ENCODE assay signal across 8 cellular contexts in the genomic region with DNA sequence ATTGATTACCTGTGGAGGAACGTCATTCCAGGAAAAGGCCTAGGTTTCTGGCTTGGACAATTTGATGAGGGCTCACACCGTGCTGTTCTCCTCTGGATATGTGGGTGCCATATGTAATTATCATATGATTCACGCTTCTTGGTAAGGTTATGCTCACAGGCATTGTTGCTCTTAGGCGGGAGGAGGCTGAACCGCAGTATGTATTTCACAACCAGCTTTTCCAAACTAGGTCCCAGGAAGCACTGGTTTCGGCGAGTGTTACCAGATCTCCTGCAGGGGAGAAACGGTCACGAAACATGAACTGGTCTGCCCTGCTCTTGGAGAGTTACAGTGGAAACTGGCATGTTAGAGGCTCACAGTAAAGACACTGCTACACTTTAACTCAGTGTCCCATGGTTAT. TPM values are rescaled to one million over a fixed set of nuclear protein-coding genes. Genes with fewer than 3 reads are reported as not detected.
DNase-seq lines count a peak whose midpoint lies in the region; ATAC-seq and TF ChIP-seq lines count a peak whose summit lies in the region.

No MANE protein-coding gene starts in this region.

- no peaks in the 10 kb centered on the region for H3K9me3 ChIP-seq in CD8-positive, alpha-beta T cell (ENCODE audit: low read length)
- H3K9me3 ChIP-seq in PC-3 (ENCODE audit: low read length) = no peaks in the 10 kb centered on the region
- H3K9me3 ChIP-seq in esophagus (ENCODE audit: control insufficient read depth in 2 of 2, insufficient read depth in 1 of 2, low read depth in 1 of 2, low read length in 1 of 2) = no peaks in the 10 kb centered on the region
- H3K9me3 ChIP-seq in ovary = no peaks in the 10 kb centered on the region

- CTCF ChIA-PET in CD8-positive, alpha-beta T cell (lab: Charles Lee) = interaction anchor here (0.6 to 3.4 kb wide), 19 partner anchors 10 to 307 kb away, joined by 3 to 18 read pairs (median 5); a partner anchor contains a TSS
- CTCF ChIA-PET in PC-3 (lab: Charles Lee) = interaction anchor here (0.5 to 1.8 kb wide), 20 partner anchors 16 to 781 kb away, joined by 3 to 18 read pairs (median 5); no protein-coding TSS in a partner anchor

- peak overlapping the region; percentile 63 for H3K4me3 ChIP-seq in CD8-positive, alpha-beta T cell (ENCODE audit: low read depth, low read length)
- peak overlapping the region; percentile 61 for H3K4me3 ChIP-seq in PC-3 (ENCODE audit: low read length)
- H3K4me3 ChIP-seq in esophagus (ENCODE audit: low read depth in 1 of 2, low read length in 2 of 2) = peak overlapping the region in 1 of 2 donors; percentile 26
- peak overlapping the region; percentile 19 for H3K4me3 ChIP-seq in ovary

- H3K4me3 Mint-ChIP-seq in CD8-positive, alpha-beta T cell = peak overlapping the region; percentile 80

- H3K27ac ChIP-seq in CD8-positive, alpha-beta T cell (ENCODE audit: low read depth, low read length) = peak overlapping the region; percentile 33
- H3K27ac ChIP-seq in PC-3 (ENCODE audit: low read length) (no peak overlapping the region), esophagus (ENCODE audit: low read depth in 2 of 2, low read length in 1 of 2) (peak overlapping the region; percentile 80 to 83), ovary (no peak overlapping the region)

- no peaks in the 10 kb centered on the region for H3K36me3 ChIP-seq in CD8-positive, alpha-beta T cell (ENCODE audit: insufficient read depth, low read length)
- H3K36me3 ChIP-seq in PC-3 (ENCODE audit: low read depth, low read length) (no peaks in the 10 kb centered on the region), esophagus (ENCODE audit: control insufficient read depth in 2 of 2, insufficient read depth in 2 of 2, low read length in 1 of 2) (no peaks in the 10 kb centered on the region), ovary (no peaks in the 10 kb centered on the region)

- H3K79me2 ChIP-seq in PC-3 (ENCODE audit: low read length) = no peaks in the 10 kb centered on the region

- peak overlapping the region; percentile 80 for H3K27ac Mint-ChIP-seq in CD8-positive, alpha-beta T cell

- 67 to 80% methylated on average over 9 of the region's 9 CpGs for WGBS in esophagus, 2 donors
- WGBS in ovary, 3 donors = 78 to 89% (median 89%) methylated on average over 9 of the region's 9 CpGs

- peaks cover 18% of the 10 kb centered on the region for H3K4me1 Mint-ChIP-seq in CD8-positive, alpha-beta T cell (ENCODE audit: low read depth)

- DNase-seq in CD8-positive, alpha-beta T cell = no peak
- no peak for DNase-seq in PC-3
- DNase-seq in ovary = no peak
- no peak for DNase-seq in NCI-H128 (lab: John Stamatoyannopoulos, UW; ENCODE audit: unreplicated experiment)
- no peak for DNase-seq in HPDE6-E6E7 (ENCODE audit: extremely low spot score)
- DNase-seq in SK-N-DZ (ENCODE audit: low spot score) = no peak

- ATAC-seq in CD8-positive, alpha-beta T cell = no peak
- no peak for ATAC-seq in PC-3
- ATAC-seq in HG03460 (IDR thresholded peaks at IDR 0.05; ENCODE audit: unreplicated experiment) = no peak

- peaks cover 6% of the 10 kb centered on the region for H3K4me1 ChIP-seq in CD8-positive, alpha-beta T cell (ENCODE audit: insufficient read depth, low read length)
- H3K4me1 ChIP-seq in PC-3 (ENCODE audit: insufficient read depth, low read length) = peaks cover 26% of the 10 kb centered on the region
- H3K4me1 ChIP-seq in esophagus (ENCODE audit: control insufficient read depth in 2 of 2, insufficient read depth in 2 of 2, low read length in 1 of 2) = peaks cover 0 to 6% of the 10 kb centered on the region in 2 donors
- peaks cover 8% of the 10 kb centered on the region for H3K4me1 ChIP-seq in ovary (ENCODE audit: insufficient read depth)

- POLR2A ChIA-PET in CD8-positive, alpha-beta T cell (lab: Charles Lee) = interaction anchor here (1.0 kb wide), 3 partner anchors 84 to 287 kb away, joined by 4 to 8 read pairs (median 6); a partner anchor contains a TSS
- POLR2A ChIA-PET in PC-3 (lab: Charles Lee; ENCODE audit: unreplicated experiment) = interaction anchor here (0.6 to 0.7 kb wide), 3 partner anchors 90 to 173 kb away, joined by 4 to 23 read pairs (median 7); no protein-coding TSS in a partner anchor

- H3K9me2 ChIP-seq in PC-3 (replicated peaks; ENCODE audit: low read length) = no peaks in the 10 kb centered on the region

- 0 out of 2 replicates have a peak overlapping the region, but pooled peaks have one; percentile 5 for H3K9ac ChIP-seq in PC-3 (ENCODE audit: low read length)

- no peaks in the 10 kb centered on the region for H3K27me3 Mint-ChIP-seq in CD8-positive, alpha-beta T cell (ENCODE audit: low read depth)

- H2AFZ ChIP-seq in PC-3 (ENCODE audit: low read length) = peak overlapping the region; percentile 80

- no peaks in the 10 kb centered on the region for H3K27me3 ChIP-seq in CD8-positive, alpha-beta T cell (ENCODE audit: insufficient read depth, low read length)
- H3K27me3 ChIP-seq in PC-3 (ENCODE audit: low read length) (no peaks in the 10 kb centered on the region), esophagus (ENCODE audit: control insufficient read depth in 1 of 2, insufficient read depth in 2 of 2, low read length in 2 of 2) (no peaks in the 10 kb centered on the region), ovary (no peaks in the 10 kb centered on the region)

- TF ChIP-seq EP300 in ovary (IDR thresholded peaks at IDR 0.05) = no peak

- peaks cover 9% of the 10 kb centered on the region for H3K9me3 Mint-ChIP-seq in CD8-positive, alpha-beta T cell

- no peak for TF ChIP-seq POLR2A in ovary (IDR thresholded peaks at IDR 0.05)

- intact Hi-C loops in CD8-positive, alpha-beta T cell (cut with DNase I, micrococcal nuclease) = loop anchor here (2.0 to 10.0 kb wide), 7 partner anchors 106 to 1154 kb away; a partner anchor contains a TSS
- intact Hi-C loops in PC-3 (cut with micrococcal nuclease) (loop anchor here (2.0 kb wide), 2 partner anchors 40 to 100 kb away; no protein-coding TSS in a partner anchor), ovary (cut with DNase I) (loop anchor here in 2 of 4 donors (10.0 kb wide), 1 partner anchor 104 kb away; no protein-coding TSS in a partner anchor)

- peak overlapping the region; percentile 72 for H3K4me2 ChIP-seq in PC-3 (ENCODE audit: low read length)

- no peaks in the 10 kb centered on the region for H3F3A ChIP-seq in PC-3 (ENCODE audit: low read length, unreplicated experiment)

- no peaks in the 10 kb centered on the region for H3K36me3 Mint-ChIP-seq in CD8-positive, alpha-beta T cell

- no peaks in the 10 kb centered on the region for H4K20me1 ChIP-seq in PC-3 (ENCODE audit: low read length)

- no peak for TF ChIP-seq CTCF in CD8-positive, alpha-beta T cell (IDR thresholded peaks at IDR 0.05)
- TF ChIP-seq CTCF in PC-3 (conservative IDR thresholded peaks at IDR 0.05; ENCODE audit: low read depth, low read length) (no peak), ovary (IDR thresholded peaks at IDR 0.05) (no peak)

- no TSS peak for BruUV-seq in PC-3 (replicated peaks; lab: Mats Ljungman, UMichigan)

RNA-seq across cellular contexts. Expression of a gene that starts 0.8 kb away (rescaled TPM):
- total RNA-seq in CD8-positive, alpha-beta T cell = 1 to 10 TPM in 1 of 2 experiments, under 1 TPM in 1; 0.97 to 1.1 TPM
- total RNA-seq in PC-3 (2014; rRNA removed) (8.3 and 10.2 TPM in 2 replicates), ovary (10 to 100 TPM; 11.5 to 23.0 (median 15.6) TPM)
- polyA plus RNA-seq in esophagus (1 to 10 TPM; 2.4 to 7.3 TPM), ovary (10 to 100 TPM in 1 of 2 donors, 1 to 10 TPM in 1; 8.1 to 19.1 TPM)
- 0.12 and 0.25 TPM in 2 replicates for polyA plus RNA-seq in SK-N-DZ (2014; cell fraction: cytosol; rRNA removed)
- 0.16 TPM in 1 of 2 replicates, not detected in the other for polyA plus RNA-seq in SK-N-DZ (2014; cell fraction: nucleus; rRNA removed)

Comparison
In these comparisons a context has a peak if more than half of its experiments do, and no peak if none do; other contexts are left out.
1. H3K27ac ChIP-seq: peak in CD8-positive, alpha-beta T cell (single experiment) and esophagus (2 of 2); none in PC-3 (single experiment) and ovary (0 of 2).